In the genomic region with DNA sequence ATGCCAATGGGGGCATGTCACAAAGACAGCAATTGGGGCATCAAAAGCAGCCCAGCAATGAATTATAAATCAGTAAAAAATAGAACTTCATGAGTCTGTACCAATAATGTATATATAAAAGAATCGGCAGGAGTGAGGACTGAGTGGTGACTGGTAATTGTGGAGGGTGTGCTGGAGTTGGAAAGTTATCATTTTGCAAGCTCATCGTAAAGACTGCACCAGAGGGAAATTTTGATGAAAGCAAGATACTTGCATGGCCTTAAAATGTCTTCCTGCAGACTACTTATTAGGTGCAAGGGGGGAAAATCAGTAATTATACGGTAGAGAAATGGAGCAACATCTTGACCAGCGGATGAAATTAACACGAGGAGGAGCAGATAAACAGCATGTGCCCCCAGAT, we compare ENCODE assay signal across 20 cellular contexts.
DNase-seq lines count a peak whose midpoint lies in the region; ATAC-seq, FAIRE-seq and TF ChIP-seq lines count a peak whose summit lies in the region.
"Had no signal": no experiment of that assay in that cellular context is flagged by ENCODE, and none has a peak within 500 bp of the region (broad histone marks: within the 10 kb centered on the region; RNA-seq: fewer than 3 reads in every experiment).

No MANE protein-coding gene starts in this region.

- H3K4me1 Mint-ChIP-seq in CD4-positive, alpha-beta memory T cell, result peaks cover 36 to 62% (median 43%) of the 10 kb centered on the region in 4 donors
- peaks cover 51% of the 10 kb centered on the region for H3K4me1 Mint-ChIP-seq in activated T-helper 1 cell treated with anti-CD3 and anti-CD28 coated beads, Interleukin-12 subunit alpha, Interleukin-12 subunit beta, Interleukin-2, Interleukin-4 antibody, amounts not matched to agents 30 ng/mL and 10 ng/mL and 1 ng/mL, durations not matched to agents 14 hours and 24 hours and 36 hours (ENCODE audit: low read depth)
- peaks cover 74 to 82% of the 10 kb centered on the region in 2 donors for H3K4me1 Mint-ChIP-seq in natural killer cell

- no peak overlapping the region for H3K4me2 ChIP-seq in A549
- no peak overlapping the region for H3K4me2 ChIP-seq in PC-9

- DNase-seq in A549 (ENCODE audit: low read depth in 1 of 2, low spot score in 1 of 2) (no peak), natural killer cell (no peak), NCI-H1694 treated with DMSO at 0.1 percent for 48 hours (lab: John Stamatoyannopoulos, UW) (no peak), PC-9 (no peak)
- DNase-seq in CD4-positive, alpha-beta memory T cell, result no peak
- DNase-seq in activated T-helper 1 cell treated with anti-CD3 and anti-CD28 coated beads, Interleukin-12 subunit alpha, Interleukin-12 subunit beta, Interleukin-2, Interleukin-4 antibody, amounts not matched to agents 30 ng/mL and 10 ng/mL and 1 ng/mL, durations not matched to agents 14 hours and 24 hours and 36 hours (ENCODE audit: low spot score), result no peak
- DNase-seq: COR-L47, H9, KBM-7, MV-4-11, NCI-H187 treated with DMSO at 0.1 percent for 48 hours, NCI-H2227 treated with DMSO at 0.1 percent for 48 hours, NCI-H524, NCI-H82, SIG-M5 had no signal

- CTCF ChIA-PET in A549 (lab: Yijun Ruan, JAX), result interaction anchor here (0.6 kb wide), 1 partner anchor 63 kb away, joined by 3 read pairs; no protein-coding TSS in a partner anchor
- CTCF ChIA-PET in CD4-positive, alpha-beta memory T cell (lab: Charles Lee; ENCODE audit: partially characterized antibody), result no interaction called here
- CTCF ChIA-PET in PC-9 (lab: Charles Lee), result interaction anchor here (0.7 kb wide), 1 partner anchor 381 kb away, joined by 3 read pairs; no protein-coding TSS in a partner anchor

- no peaks in the 10 kb centered on the region for H3K27me3 ChIP-seq in CD4-positive, alpha-beta memory T cell (ENCODE audit: insufficient read depth, low read length)
- H3K27me3 ChIP-seq in PC-9 (ENCODE audit: insufficient read depth, low read depth), result no peaks in the 10 kb centered on the region
- H3K27me3 ChIP-seq: BLaER1 treated with 17β-estradiol and CSF1 and Interleukin-3, amounts not matched to agents 10 nM and 100 nM had no signal

- WGBS in A549 (ENCODE audit: missing lambda C conversion rate), result 89% methylated on average over 5 of the region's 5 CpGs

- no TSS peak for BruUV-seq in PC-9 (replicated peaks; lab: Mats Ljungman, UMichigan)

- no peak for TF ChIP-seq EP300 in A549 (IDR thresholded peaks at IDR 0.05)

- peaks cover 10% of the 10 kb centered on the region; the same call in 1 of the 3 replicates for H3K4me1 ChIP-seq in A549
- peaks cover 43% of the 10 kb centered on the region for H3K4me1 ChIP-seq in CD4-positive, alpha-beta memory T cell (ENCODE audit: insufficient read depth, low read length)
- H3K4me1 ChIP-seq in PC-9 (replicated peaks; ENCODE audit: insufficient read depth), result peaks cover 11% of the 10 kb centered on the region

- H3K27ac ChIP-seq in A549 (no peak overlapping the region), PC-9 (no peak overlapping the region)
- no peak overlapping the region for H3K27ac ChIP-seq in CD4-positive, alpha-beta memory T cell (ENCODE audit: low read depth, low read length)
- H3K27ac ChIP-seq: RWPE1 had no signal

- H3F3A ChIP-seq in PC-9 (ENCODE audit: insufficient read depth, low read depth), result peaks cover 13% of the 10 kb centered on the region

- H3K4me3 Mint-ChIP-seq in CD4-positive, alpha-beta memory T cell, result peak overlapping the region in 4 of 8 donors; percentile 54 to 63 (median 56)
- H3K4me3 Mint-ChIP-seq in activated T-helper 1 cell treated with anti-CD3 and anti-CD28 coated beads, Interleukin-12 subunit alpha, Interleukin-12 subunit beta, Interleukin-2, Interleukin-4 antibody, amounts not matched to agents 30 ng/mL and 10 ng/mL and 1 ng/mL, durations not matched to agents 14 hours and 24 hours and 36 hours, result peak overlapping the region; percentile 50
- peak overlapping the region; percentile 58 for H3K4me3 Mint-ChIP-seq in natural killer cell
- H3K4me3 Mint-ChIP-seq: H9 had no signal

- no peak for TF ChIP-seq CTCF in A549 (IDR thresholded peaks at IDR 0.05)
- no peak for TF ChIP-seq CTCF in natural killer cell (IDR thresholded peaks at IDR 0.05)
- TF ChIP-seq CTCF in PC-9 (conservative IDR thresholded peaks at IDR 0.05), result no peak

- no peak overlapping the region for H2AFZ ChIP-seq in PC-9

- no peaks in the 10 kb centered on the region for H3K9me3 ChIP-seq in A549
- H3K9me3 ChIP-seq in CD4-positive, alpha-beta memory T cell (ENCODE audit: control insufficient read depth in 1 of 2, low read length in 2 of 2), result no peaks in the 10 kb centered on the region
- H3K9me3 ChIP-seq in PC-9 (ENCODE audit: insufficient read depth, low read depth), result no peaks in the 10 kb centered on the region
- H3K9me3 ChIP-seq: BLaER1 treated with 17β-estradiol and CSF1 and Interleukin-3, amounts not matched to agents 10 nM and 100 nM had no signal

- intact Hi-C loops in CD4-positive, alpha-beta memory T cell (cut with micrococcal nuclease), result no loop called here
- intact Hi-C loops in activated T-helper 1 cell treated with anti-CD3 and anti-CD28 coated beads, Interleukin-12 subunit alpha, Interleukin-12 subunit beta, Interleukin-2, Interleukin-4 antibody, amounts not matched to agents 30 ng/mL and 10 ng/mL and 1 ng/mL, durations not matched to agents 14 hours and 24 hours and 36 hours (cut with micrococcal nuclease), result no loop called here
- intact Hi-C loops in natural killer cell (cut with micrococcal nuclease), result no loop called here
- intact Hi-C loops in PC-9 (cut with micrococcal nuclease; ENCODE audit: unreplicated experiment), result no loop called here

- POLR2A ChIA-PET in A549 (lab: Yijun Ruan, JAX) (no interaction called here), PC-9 (lab: Charles Lee; ENCODE audit: unreplicated experiment) (no interaction called here)
- POLR2A ChIA-PET in CD4-positive, alpha-beta memory T cell (lab: Charles Lee; ENCODE audit: partially characterized antibody), result no interaction called here

- H3K4me3 ChIP-seq in A549 (no peak overlapping the region), PC-9 (no peak overlapping the region)
- H3K4me3 ChIP-seq in CD4-positive, alpha-beta memory T cell (ENCODE audit: low read length in 2 of 2), result no peak overlapping the region
- H3K4me3 ChIP-seq: BLaER1 treated with 17β-estradiol and CSF1 and Interleukin-3, amounts not matched to agents 10 nM and 100 nM had no signal

- no peak for TF ChIP-seq RAD21 in A549 (conservative IDR thresholded peaks at IDR 0.05 in 1 of 2, IDR thresholded peaks at IDR 0.05 in 1 of 2)

- peaks cover 16% of the 10 kb centered on the region for H4K20me1 ChIP-seq in PC-9 (ENCODE audit: insufficient read depth)
- H4K20me1 ChIP-seq: BLaER1 treated with 17β-estradiol and CSF1 and Interleukin-3, amounts not matched to agents 10 nM and 100 nM had no signal

- H3K9me2 ChIP-seq in PC-9 (ENCODE audit: insufficient read depth), result no peaks in the 10 kb centered on the region

- TF ChIP-seq POLR2A in A549 (IDR thresholded peaks at IDR 0.05; ENCODE audit: low read length), result no peak

- ATAC-seq in A549 (no peak), natural killer cell (no peak), GM21526 (IDR thresholded peaks at IDR 0.05; ENCODE audit: low FRiP score, unreplicated experiment) (no peak)
- ATAC-seq: SK-N-SH treated with all-trans-retinoic acid at 6 μM for 48 hours had no signal

- peak overlapping the region in 5 of 7 donors; percentile 25 to 84 (median 61) for H3K27ac Mint-ChIP-seq in CD4-positive, alpha-beta memory T cell
- no peak overlapping the region for H3K27ac Mint-ChIP-seq in activated T-helper 1 cell treated with anti-CD3 and anti-CD28 coated beads, Interleukin-12 subunit alpha, Interleukin-12 subunit beta, Interleukin-2, Interleukin-4 antibody, amounts not matched to agents 30 ng/mL and 10 ng/mL and 1 ng/mL, durations not matched to agents 14 hours and 24 hours and 36 hours
- H3K27ac Mint-ChIP-seq in natural killer cell, result peak overlapping the region; percentile 88 to 98

- H3K79me2 ChIP-seq in PC-9 (ENCODE audit: low read depth), result no peaks in the 10 kb centered on the region

- H3K36me3 ChIP-seq in CD4-positive, alpha-beta memory T cell (ENCODE audit: insufficient read depth, low read length), result no peaks in the 10 kb centered on the region
- peaks cover 15% of the 10 kb centered on the region for H3K36me3 ChIP-seq in PC-9 (ENCODE audit: low read depth)

- FAIRE-seq in A549 (lab: Jason Lieb, UNC), result no peak
- FAIRE-seq: G401.6 had no signal

- H3K27me3 Mint-ChIP-seq in CD4-positive, alpha-beta memory T cell, result no peaks in the 10 kb centered on the region
- no peaks in the 10 kb centered on the region for H3K27me3 Mint-ChIP-seq in activated T-helper 1 cell treated with anti-CD3 and anti-CD28 coated beads, Interleukin-12 subunit alpha, Interleukin-12 subunit beta, Interleukin-2, Interleukin-4 antibody, amounts not matched to agents 30 ng/mL and 10 ng/mL and 1 ng/mL, durations not matched to agents 14 hours and 24 hours and 36 hours (ENCODE audit: insufficient read depth)
- no peaks in the 10 kb centered on the region for H3K27me3 Mint-ChIP-seq in natural killer cell (ENCODE audit: low read depth in 2 of 2)

- peaks cover 0 to 19% of the 10 kb centered on the region in 2 donors for H3K36me3 Mint-ChIP-seq in CD4-positive, alpha-beta memory T cell
- peaks cover 36% of the 10 kb centered on the region for H3K36me3 Mint-ChIP-seq in activated T-helper 1 cell treated with anti-CD3 and anti-CD28 coated beads, Interleukin-12 subunit alpha, Interleukin-12 subunit beta, Interleukin-2, Interleukin-4 antibody, amounts not matched to agents 30 ng/mL and 10 ng/mL and 1 ng/mL, durations not matched to agents 14 hours and 24 hours and 36 hours (ENCODE audit: low read depth)
- H3K36me3 Mint-ChIP-seq in natural killer cell, result no peaks in the 10 kb centered on the region

- no peaks in the 10 kb centered on the region for H3K9me3 Mint-ChIP-seq in CD4-positive, alpha-beta memory T cell
- H3K9me3 Mint-ChIP-seq in activated T-helper 1 cell treated with anti-CD3 and anti-CD28 coated beads, Interleukin-12 subunit alpha, Interleukin-12 subunit beta, Interleukin-2, Interleukin-4 antibody, amounts not matched to agents 30 ng/mL and 10 ng/mL and 1 ng/mL, durations not matched to agents 14 hours and 24 hours and 36 hours, result no peaks in the 10 kb centered on the region
- H3K9me3 Mint-ChIP-seq in natural killer cell, result no peaks in the 10 kb centered on the region
- H3K9me3 Mint-ChIP-seq: H9 had no signal

TF ChIP-seq in A549, 52 proteins besides CTCF, POLR2A, EP300 and RAD21:
- TF ChIP-seq MAFK (IDR thresholded peaks at IDR 0.05; ENCODE audit: partially characterized antibody) (peak; percentile 67), CBX2 (IDR thresholded peaks at IDR 0.05; ENCODE audit: borderline replicate concordance, low read depth) (no peak)
